In the genomic region with DNA sequence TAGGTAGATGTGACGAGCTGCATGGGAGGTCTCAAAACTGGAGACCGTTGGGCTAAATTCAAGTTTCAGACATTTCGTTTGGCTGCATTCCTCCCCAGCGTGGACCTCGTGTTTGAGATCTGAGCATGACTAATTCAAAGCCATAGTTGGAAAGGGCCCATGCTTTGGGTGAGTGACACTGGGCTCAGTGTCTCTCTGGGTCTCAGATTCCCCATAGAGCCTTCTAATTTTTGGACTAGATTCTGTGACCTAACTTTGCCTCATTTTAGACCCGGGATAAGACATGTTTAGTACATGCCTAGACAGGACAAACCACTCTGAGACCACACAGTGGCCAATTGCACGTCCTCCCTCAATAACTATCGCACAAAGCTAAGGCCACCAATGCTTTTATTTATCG, we compare ENCODE assay signal across 3 cellular contexts.
TF ChIP-seq lines count a peak whose summit lies in the region.

No MANE protein-coding gene starts in this region.

TF ChIP-seq in IMR-90, 13 proteins besides CTCF, POLR2A, EP300 and RAD21:
- TF ChIP-seq SMC3 (IDR thresholded peaks at IDR 0.05; ENCODE audit: low read depth, low read length) (no peak), MAFK (IDR thresholded peaks at IDR 0.05; ENCODE audit: low read depth, low read length) (no peak), CEBPB (IDR thresholded peaks at IDR 0.05; ENCODE audit: low read depth, low read length) (no peak), RCOR1 (IDR thresholded peaks at IDR 0.05; ENCODE audit: insufficient replicate concordance, low read length) (no peak), MAZ (IDR thresholded peaks at IDR 0.05; ENCODE audit: borderline replicate concordance, low read depth, low read length) (no peak), FOS (IDR thresholded peaks at IDR 0.05; ENCODE audit: low read depth, low read length) (no peak), NFE2L2 (IDR thresholded peaks at IDR 0.05; ENCODE audit: low read depth, low read length) (no peak), RFX5 (IDR thresholded peaks at IDR 0.05; ENCODE audit: low read depth, low read length) (no peak)
- TF ChIP-seq, protein P1, sequence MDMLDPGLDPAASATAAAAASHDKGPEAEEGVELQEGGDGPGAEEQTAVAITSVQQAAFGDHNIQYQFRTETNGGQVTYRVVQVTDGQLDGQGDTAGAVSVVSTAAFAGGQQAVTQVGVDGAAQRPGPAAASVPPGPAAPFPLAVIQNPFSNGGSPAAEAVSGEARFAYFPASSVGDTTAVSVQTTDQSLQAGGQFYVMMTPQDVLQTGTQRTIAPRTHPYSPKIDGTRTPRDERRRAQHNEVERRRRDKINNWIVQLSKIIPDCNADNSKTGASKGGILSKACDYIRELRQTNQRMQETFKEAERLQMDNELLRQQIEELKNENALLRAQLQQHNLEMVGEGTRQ (IDR thresholded peaks at IDR 0.05; ENCODE audit: low read depth, low read length) = no peak

TF ChIP-seq in H1, 55 proteins besides CTCF, POLR2A, EP300 and RAD21:
- TF ChIP-seq CBX8 (IDR thresholded peaks at IDR 0.05; ENCODE audit: borderline replicate concordance, low read depth, low read length) (no peak), SIX5 (IDR thresholded peaks at IDR 0.05; ENCODE audit: low read depth, low read length) (no peak), CREB1 (IDR thresholded peaks at IDR 0.05) (no peak), CTBP2 (IDR thresholded peaks at IDR 0.05; ENCODE audit: borderline replicate concordance, insufficient read depth, insufficient read length, low read length) (no peak), ZNF274 (IDR thresholded peaks at IDR 0.05; ENCODE audit: borderline replicate concordance, extremely low read depth, low read length) (no peak), CBX5 (IDR thresholded peaks at IDR 0.05; ENCODE audit: low read depth, low read length) (no peak), KDM5A (IDR thresholded peaks at IDR 0.05; ENCODE audit: low read length) (no peak), SP4 (IDR thresholded peaks at IDR 0.05; ENCODE audit: low read length) (no peak), TAF7 (optimal IDR thresholded peaks at IDR 0.05; ENCODE audit: borderline replicate concordance, low read depth, low read length) (no peak), SAP30 (IDR thresholded peaks at IDR 0.05; ENCODE audit: insufficient read depth, insufficient replicate concordance, low read length) (no peak), NANOG (IDR thresholded peaks at IDR 0.05; ENCODE audit: insufficient read depth, low read depth, low read length, poor library complexity, severe bottlenecking) (no peak)
TF ChIP-seq in H1: peak in this region for 0.

TF ChIP-seq in liver, 16 proteins besides CTCF, POLR2A, EP300 and RAD21:
- TF ChIP-seq, protein P2, sequence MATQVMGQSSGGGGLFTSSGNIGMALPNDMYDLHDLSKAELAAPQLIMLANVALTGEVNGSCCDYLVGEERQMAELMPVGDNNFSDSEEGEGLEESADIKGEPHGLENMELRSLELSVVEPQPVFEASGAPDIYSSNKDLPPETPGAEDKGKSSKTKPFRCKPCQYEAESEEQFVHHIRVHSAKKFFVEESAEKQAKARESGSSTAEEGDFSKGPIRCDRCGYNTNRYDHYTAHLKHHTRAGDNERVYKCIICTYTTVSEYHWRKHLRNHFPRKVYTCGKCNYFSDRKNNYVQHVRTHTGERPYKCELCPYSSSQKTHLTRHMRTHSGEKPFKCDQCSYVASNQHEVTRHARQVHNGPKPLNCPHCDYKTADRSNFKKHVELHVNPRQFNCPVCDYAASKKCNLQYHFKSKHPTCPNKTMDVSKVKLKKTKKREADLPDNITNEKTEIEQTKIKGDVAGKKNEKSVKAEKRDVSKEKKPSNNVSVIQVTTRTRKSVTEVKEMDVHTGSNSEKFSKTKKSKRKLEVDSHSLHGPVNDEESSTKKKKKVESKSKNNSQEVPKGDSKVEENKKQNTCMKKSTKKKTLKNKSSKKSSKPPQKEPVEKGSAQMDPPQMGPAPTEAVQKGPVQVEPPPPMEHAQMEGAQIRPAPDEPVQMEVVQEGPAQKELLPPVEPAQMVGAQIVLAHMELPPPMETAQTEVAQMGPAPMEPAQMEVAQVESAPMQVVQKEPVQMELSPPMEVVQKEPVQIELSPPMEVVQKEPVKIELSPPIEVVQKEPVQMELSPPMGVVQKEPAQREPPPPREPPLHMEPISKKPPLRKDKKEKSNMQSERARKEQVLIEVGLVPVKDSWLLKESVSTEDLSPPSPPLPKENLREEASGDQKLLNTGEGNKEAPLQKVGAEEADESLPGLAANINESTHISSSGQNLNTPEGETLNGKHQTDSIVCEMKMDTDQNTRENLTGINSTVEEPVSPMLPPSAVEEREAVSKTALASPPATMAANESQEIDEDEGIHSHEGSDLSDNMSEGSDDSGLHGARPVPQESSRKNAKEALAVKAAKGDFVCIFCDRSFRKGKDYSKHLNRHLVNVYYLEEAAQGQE (IDR thresholded peaks at IDR 0.05) = no peak
- TF ChIP-seq EGR1 (IDR thresholded peaks at IDR 0.05; ENCODE audit: low read depth in 2 of 2) (no peak), RXRA (IDR thresholded peaks at IDR 0.05) (peak; percentile 27 to 80)
TF ChIP-seq in liver: peak in this region for 1.
